13 cellular contexts compared by ENCODE assay signal in genomic region chr4:184854673-184855072, GRCh38. TPM values are rescaled to one million over a fixed set of nuclear protein-coding genes. Genes with fewer than 3 reads are reported as not detected.
DNase-seq lines count a peak whose midpoint lies in the region; ATAC-seq, FAIRE-seq and TF ChIP-seq lines count a peak whose summit lies in the region.
"Had no signal": no experiment of that assay in that cellular context is flagged by ENCODE, and none has a peak within 500 bp of the region (broad histone marks: within the 10 kb centered on the region; RNA-seq: fewer than 3 reads in every experiment).

No MANE protein-coding gene starts in this region.

- H3K9me3 ChIP-seq in muscle layer of duodenum (ENCODE audit: control insufficient read depth in 1 of 2, low read length in 2 of 2): no peaks in the 10 kb centered on the region
- no peaks in the 10 kb centered on the region for H3K9me3 ChIP-seq in MG63

- no peaks in the 10 kb centered on the region for H3K27me3 ChIP-seq in muscle layer of duodenum (ENCODE audit: low read depth, low read length)
- no peaks in the 10 kb centered on the region for H3K27me3 ChIP-seq in MG63

- no peak for TF ChIP-seq POLR2A in GM12891 (IDR thresholded peaks at IDR 0.05; ENCODE audit: low read depth, low read length)

- H3K27ac ChIP-seq in muscle layer of duodenum (ENCODE audit: low read length): peak overlapping the region; percentile 49

- H3K36me3 ChIP-seq in muscle layer of duodenum (ENCODE audit: control insufficient read depth in 1 of 2, insufficient read depth in 2 of 2, low read length in 2 of 2): no peaks in the 10 kb centered on the region
- H3K36me3 ChIP-seq in MG63: no peaks in the 10 kb centered on the region

- no peak for DNase-seq in GM12891 (ENCODE audit: insufficient read length, low spot score)
- peak; percentile 94 for DNase-seq in SIG-M5 treated with dmso at 0.1 percent for 504 hours (lab: John Stamatoyannopoulos, UW; ENCODE audit: unreplicated experiment)
- DNase-seq in MG63: no peak
- DNase-seq in dedifferentiated amniotic fluid mesenchymal stem cell (ENCODE audit: extremely low spot score): no peak
- no peak for DNase-seq in activated CD8-positive, alpha-beta memory T cell treated with anti-CD3 and anti-CD28 coated beads, Interleukin-2, amount 50 U/mL, for 4 hours
- DNase-seq: activated T-cell treated with anti-CD3 and anti-CD28 coated beads, Interleukin-2, amount 50 U/mL, for 48 hours; cerebellar nuclear complex; NCI-H2081 treated with DMSO at 0.1 percent for 48 hours; stimulated activated naive CD4-positive, alpha-beta T cell; SW 1271 had no signal

- no peaks in the 10 kb centered on the region for H3K4me1 ChIP-seq in muscle layer of duodenum (ENCODE audit: control insufficient read depth in 1 of 2, insufficient read depth in 2 of 2, low read length in 2 of 2)

- no peak overlapping the region for H3K4me3 ChIP-seq in muscle layer of duodenum (ENCODE audit: low read depth in 1 of 2, low read length in 2 of 2)
- no peak overlapping the region for H3K4me3 ChIP-seq in MG63

- peak; percentile 58 for FAIRE-seq in GM12891 (lab: Jason Lieb, UNC)

- peak; percentile 23 for ATAC-seq in HG02588 (IDR thresholded peaks at IDR 0.05; ENCODE audit: unreplicated experiment)
- no peak for ATAC-seq in GM21737 (IDR thresholded peaks at IDR 0.05; ENCODE audit: unreplicated experiment)

TF ChIP-seq in GM12891, 5 proteins besides CTCF, POLR2A, EP300 and RAD21:
- TF ChIP-seq PAX5 (IDR thresholded peaks at IDR 0.05; ENCODE audit: insufficient read depth, low read length, severe bottlenecking): no peak
- no peak for TF ChIP-seq POLR2AphosphoS5 (IDR thresholded peaks at IDR 0.05; ENCODE audit: low read depth, low read length)
- TF ChIP-seq SPI1 (IDR thresholded peaks at IDR 0.05; ENCODE audit: low read depth, low read length): peak; percentile 51

RNA-seq across cellular contexts. Expression of gene ACSL1, which starts 28.9 kb away (rescaled TPM):
- polyA plus RNA-seq in GM12891 (2012; ENCODE audit: low read depth, missing spikeins): 25.2 TPM
- total RNA-seq in MG63 (2014; rRNA removed; shearing (Covaris generic); ENCODE audit: low replicate concordance): 20.5 and 22.2 TPM in 2 replicates
